8 cellular contexts compared by ENCODE assay signal in the genomic region with DNA sequence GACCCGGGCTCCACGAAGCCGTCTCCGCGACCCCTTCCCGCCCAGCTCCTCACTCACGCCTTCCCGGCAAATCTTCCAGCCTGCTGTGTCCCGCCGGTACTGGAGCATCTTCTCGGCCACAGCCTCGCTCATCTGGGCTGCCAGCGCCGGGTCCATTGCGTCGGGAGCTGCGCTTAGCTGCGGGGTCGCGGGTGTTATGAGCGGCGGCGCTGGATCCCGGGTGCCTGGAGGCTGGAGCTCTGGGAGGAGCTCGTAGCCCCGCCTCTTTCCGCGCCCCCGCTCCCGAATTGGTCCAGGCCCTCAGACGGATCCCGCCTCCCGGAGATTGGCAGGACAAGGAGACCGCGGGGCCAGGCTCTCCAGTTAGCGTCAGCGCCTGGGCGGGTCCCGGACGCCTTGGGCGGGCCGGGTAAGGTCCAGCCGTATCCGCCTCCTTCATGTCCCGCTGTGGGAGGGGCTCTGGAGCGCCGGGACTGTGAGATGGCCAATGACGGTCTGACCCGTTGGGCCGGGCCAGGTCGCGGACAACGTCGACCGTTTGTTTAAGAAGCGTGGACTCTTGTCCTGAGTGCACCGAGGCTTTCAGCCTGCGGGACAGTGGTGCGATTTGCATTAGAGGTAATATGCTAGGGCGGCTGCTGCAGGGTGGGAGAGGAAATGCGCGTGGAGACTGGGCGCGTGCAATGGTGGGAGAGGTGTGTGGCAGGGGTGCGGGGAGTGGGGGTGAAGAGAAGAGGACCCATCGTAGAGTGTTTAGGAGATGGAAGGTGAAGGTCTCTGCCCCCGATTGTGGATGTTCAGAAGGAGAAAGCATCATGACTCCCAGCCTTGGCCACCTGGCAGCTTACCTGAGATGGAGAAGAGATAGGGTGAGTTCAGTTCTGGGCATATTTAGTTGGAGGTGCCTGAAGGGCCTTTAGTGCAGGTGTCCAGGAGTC. TPM values are rescaled to one million over a fixed set of nuclear protein-coding genes. Genes with fewer than 3 reads are reported as not detected.
A peak's percentile ranks its signal among the peaks of the same experiment; 100 is the strongest.
DNase-seq lines count a peak whose midpoint lies in the region; ATAC-seq and TF ChIP-seq lines count a peak whose summit lies in the region.

A gene with protein sequence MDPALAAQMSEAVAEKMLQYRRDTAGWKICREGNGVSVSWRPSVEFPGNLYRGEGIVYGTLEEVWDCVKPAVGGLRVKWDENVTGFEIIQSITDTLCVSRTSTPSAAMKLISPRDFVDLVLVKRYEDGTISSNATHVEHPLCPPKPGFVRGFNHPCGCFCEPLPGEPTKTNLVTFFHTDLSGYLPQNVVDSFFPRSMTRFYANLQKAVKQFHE (minus strand): TSS at position 198 of the 938 bp plus-strand sequence. CDS start 42 bp downstream, at position 156.

- peak within 1 kb of the TSS; percentile 62 for H3K4me3 ChIP-seq in Caco-2 (ENCODE audit: low read depth, low read length)

- CTCF ChIA-PET in Caco-2 (lab: Charles Lee) = interaction anchor here (0.6 to 1.1 kb wide), 3 partner anchors 58 to 207 kb away, joined by 3 to 7 read pairs (median 5); no protein-coding TSS in a partner anchor

- intact Hi-C loops in Caco-2 (cut with micrococcal nuclease; ENCODE audit: unreplicated experiment) = loop anchor here (5.0 kb wide), 2 partner anchors 33 to 47 kb away; no protein-coding TSS in a partner anchor

- peak; percentile 100 for ATAC-seq in GM21390 (IDR thresholded peaks at IDR 0.05; ENCODE audit: unreplicated experiment)

- H3K9me3 Mint-ChIP-seq in Caco-2 (ENCODE audit: unreplicated experiment) = no peaks in the 10 kb centered on the region
- H3K9me3 Mint-ChIP-seq in endothelial cell (ENCODE audit: unreplicated experiment) = no peaks in the 10 kb centered on the region
- no peaks in the 10 kb centered on the region for H3K9me3 Mint-ChIP-seq in mesothelial cell of epicardium

- peak within 1 kb of the TSS; percentile 48 for H3K27ac Mint-ChIP-seq in Caco-2 (ENCODE audit: unreplicated experiment)
- H3K27ac Mint-ChIP-seq in endothelial cell (ENCODE audit: unreplicated experiment) = no peak within 1 kb of the TSS
- H3K27ac Mint-ChIP-seq in mesothelial cell of epicardium = peak within 1 kb of the TSS; percentile 78

- H3K27me3 ChIP-seq in Caco-2 (replicated peaks; ENCODE audit: control insufficient read depth, insufficient read depth, low read length) = no peaks in the 10 kb centered on the region

- BruUV-seq in Caco-2 (replicated peaks; lab: Mats Ljungman, UMichigan) = no TSS peak

- H3K9me3 ChIP-seq in Caco-2 = no peaks in the 10 kb centered on the region

- POLR2A ChIA-PET in Caco-2 (lab: Charles Lee) = no interaction called here

- H3K4me3 Mint-ChIP-seq in Caco-2 (ENCODE audit: unreplicated experiment) (peak within 1 kb of the TSS; percentile 90), endothelial cell (ENCODE audit: unreplicated experiment) (peak within 1 kb of the TSS; percentile 94), mesothelial cell of epicardium (peak within 1 kb of the TSS; percentile 96)

- H3K4me1 ChIP-seq in Caco-2 = peaks cover 15% of the 10 kb centered on the region

- DNase-seq in Caco-2 (peak; percentile 97 to 98), HUDEP-2 (lab: John Stamatoyannopoulos, UW; ENCODE audit: unreplicated experiment in 76 of 76) (peak in 75 of 76 experiments; percentile 24 to 98 (median 93)), NOMO-1 treated with dmso at 0.1 percent for 144 hours (lab: John Stamatoyannopoulos, UW; ENCODE audit: unreplicated experiment) (peak; percentile 97), endothelial cell (ENCODE audit: low spot score) (peak; percentile 98), mesothelial cell of epicardium (ENCODE audit: low spot score in 2 of 2, unreplicated experiment in 2 of 2) (peak; percentile 96 to 97)
- DNase-seq in activated CD8-positive, alpha-beta memory T cell treated with anti-CD3 and anti-CD28 coated beads, Interleukin-2, amount 50 U/mL, for 24 hours (ENCODE audit: extremely low read depth) = peak; percentile 92
- peak; percentile 89 to 92 for DNase-seq in stimulated activated CD8-positive, alpha-beta memory T cell treated with anti-CD3 and anti-CD28 coated beads, Interleukin-15, amount 100 ng/mL, for 4 hours (ENCODE audit: low read depth in 2 of 2)

- TF ChIP-seq CTCF in Caco-2 (IDR thresholded peaks at IDR 0.05; ENCODE audit: insufficient read depth in 1 of 2, low read depth in 1 of 2, low read length in 1 of 2, severe bottlenecking in 1 of 2, unreplicated experiment in 1 of 2) = no peak
- TF ChIP-seq CTCF in endothelial cell (IDR thresholded peaks at IDR 0.05; ENCODE audit: unreplicated experiment) = no peak
- no peak for TF ChIP-seq CTCF in mesothelial cell of epicardium (IDR thresholded peaks at IDR 0.05; ENCODE audit: unreplicated experiment)

- no peaks in the 10 kb centered on the region for H3K36me3 ChIP-seq in Caco-2 (ENCODE audit: control insufficient read depth, insufficient read depth, low read length)

- H3K4me1 Mint-ChIP-seq in Caco-2 (ENCODE audit: low read depth, unreplicated experiment) (peaks cover 6% of the 10 kb centered on the region), endothelial cell (ENCODE audit: unreplicated experiment) (peaks cover 7% of the 10 kb centered on the region), mesothelial cell of epicardium (peaks cover 28% of the 10 kb centered on the region)

- H3K27me3 Mint-ChIP-seq in Caco-2 (ENCODE audit: insufficient read depth, unreplicated experiment) (no peaks in the 10 kb centered on the region), endothelial cell (ENCODE audit: unreplicated experiment) (no peaks in the 10 kb centered on the region), mesothelial cell of epicardium (ENCODE audit: low read depth) (peaks cover 2% of the 10 kb centered on the region)

- H3K36me3 Mint-ChIP-seq in Caco-2 (ENCODE audit: insufficient read depth, unreplicated experiment) (no peaks in the 10 kb centered on the region), endothelial cell (ENCODE audit: low read depth, unreplicated experiment) (no peaks in the 10 kb centered on the region), mesothelial cell of epicardium (no peaks in the 10 kb centered on the region)

RNA-seq across cellular contexts. Expression of the gene that starts here (rescaled TPM):
- total RNA-seq in Caco-2 (2022) (1.0 and 1.3 TPM in 2 replicates), endothelial cell (ENCODE audit: unreplicated experiment) (7.3 TPM), mesothelial cell of epicardium (5.4 to 5.9 TPM (median 5.8 TPM) in 3 replicates)

Comparison
In these comparisons a context has a peak if more than half of its experiments do, and no peak if none do; other contexts are left out.
1. Peak in every context shown above with its lines: DNase-seq, ATAC-seq and H3K4me3 ChIP-seq.